ENCODE assay signal across 25 cellular contexts in genomic region chr4:110139106-110139505, GRCh38.
"Had no signal": no experiment of that assay in that cellular context is flagged by ENCODE, and none has a peak within 500 bp of the region (broad histone marks: within the 10 kb centered on the region; RNA-seq: fewer than 3 reads in every experiment).

No MANE protein-coding gene starts in this region.

- H3K4me3 ChIP-seq: coronary artery, esophagus squamous epithelium, gastroesophageal sphincter, heart left ventricle, left lung, lower lobe of right lung, mucosa of descending colon had no signal

- H3K27me3 Mint-ChIP-seq: effector memory CD8-positive, alpha-beta T cell had no signal

- H3K4me1 Mint-ChIP-seq: naive B cell had no signal

- H3K27ac ChIP-seq: coronary artery, epithelial cell of prostate, esophagus squamous epithelium, foreskin keratinocyte, gastroesophageal sphincter, heart left ventricle, left lung, lower lobe of right lung had no signal

- H3K36me3 ChIP-seq: esophagus squamous epithelium, gastroesophageal sphincter, heart left ventricle, left lung, lower lobe of right lung had no signal

- H3K27ac Mint-ChIP-seq: effector memory CD8-positive, alpha-beta T cell; mesothelial cell of epicardium had no signal

- FAIRE-seq: colon, endometrium, frontal cortex, islet of Langerhans, keratinocyte had no signal

- ATAC-seq: effector memory CD8-positive, alpha-beta T cell; esophagus mucosa; foreskin keratinocyte; gastroesophageal sphincter; heart left ventricle; left cardiac atrium; left lung; left ventricle myocardium superior; lower lobe of right lung; mucosa of descending colon had no signal

- H3K4me3 Mint-ChIP-seq: effector memory CD8-positive, alpha-beta T cell; endodermal cell; mesothelial cell of epicardium; naive B cell had no signal

- H3K27me3 ChIP-seq: esophagus squamous epithelium, foreskin keratinocyte, gastroesophageal sphincter, heart left ventricle, left lung had no signal

- H3K4me1 ChIP-seq: esophagus squamous epithelium, foreskin keratinocyte, gastroesophageal sphincter, heart left ventricle, left lung had no signal

- DNase-seq: effector CD8-positive, alpha-beta T cell; effector memory CD8-positive, alpha-beta T cell; endodermal cell; erythroblast; esophagus squamous epithelium; foreskin keratinocyte; heart left ventricle; hippocampal formation; left cardiac atrium; left lung; left ventricle myocardium superior; lower lobe of right lung; mesenchymal stem cell; mucosa of descending colon; naive B cell had no signal

- H3K36me3 Mint-ChIP-seq: naive B cell had no signal

- H3K9me3 ChIP-seq: esophagus squamous epithelium, gastroesophageal sphincter, heart left ventricle, left lung, lower lobe of right lung, mucosa of descending colon had no signal

- H3K9me3 Mint-ChIP-seq: effector memory CD8-positive, alpha-beta T cell; endodermal cell; mesothelial cell of epicardium; naive B cell had no signal
